In the genomic region with DNA sequence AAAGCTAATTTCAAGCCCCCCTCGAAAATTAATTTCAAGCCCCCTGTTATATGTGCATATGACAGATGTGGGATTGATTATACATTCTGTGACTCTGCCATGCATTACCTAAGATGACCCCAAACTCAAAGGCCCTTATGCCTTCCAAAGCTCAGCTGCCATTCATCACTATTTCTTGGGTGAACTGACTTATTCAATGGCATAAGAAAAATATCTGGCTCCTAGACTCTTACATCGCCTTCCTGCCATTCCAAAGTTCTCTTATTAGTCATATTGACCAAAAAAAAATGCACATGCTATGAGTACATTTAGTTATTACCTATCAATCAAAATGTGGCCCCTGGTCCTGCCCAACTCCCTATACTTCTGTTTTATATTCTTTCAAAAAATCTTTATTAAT, we compare ENCODE assay signal across 1 cellular context.
TF ChIP-seq lines count a peak whose summit lies in the region.

No MANE protein-coding gene starts in this region.

TF ChIP-seq in IMR-90, 13 proteins besides CTCF, POLR2A, EP300 and RAD21 (continued from another document):
- TF ChIP-seq, protein P1, sequence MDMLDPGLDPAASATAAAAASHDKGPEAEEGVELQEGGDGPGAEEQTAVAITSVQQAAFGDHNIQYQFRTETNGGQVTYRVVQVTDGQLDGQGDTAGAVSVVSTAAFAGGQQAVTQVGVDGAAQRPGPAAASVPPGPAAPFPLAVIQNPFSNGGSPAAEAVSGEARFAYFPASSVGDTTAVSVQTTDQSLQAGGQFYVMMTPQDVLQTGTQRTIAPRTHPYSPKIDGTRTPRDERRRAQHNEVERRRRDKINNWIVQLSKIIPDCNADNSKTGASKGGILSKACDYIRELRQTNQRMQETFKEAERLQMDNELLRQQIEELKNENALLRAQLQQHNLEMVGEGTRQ (IDR thresholded peaks at IDR 0.05; ENCODE audit: low read depth, low read length): no peak
- TF ChIP-seq, protein P2, sequence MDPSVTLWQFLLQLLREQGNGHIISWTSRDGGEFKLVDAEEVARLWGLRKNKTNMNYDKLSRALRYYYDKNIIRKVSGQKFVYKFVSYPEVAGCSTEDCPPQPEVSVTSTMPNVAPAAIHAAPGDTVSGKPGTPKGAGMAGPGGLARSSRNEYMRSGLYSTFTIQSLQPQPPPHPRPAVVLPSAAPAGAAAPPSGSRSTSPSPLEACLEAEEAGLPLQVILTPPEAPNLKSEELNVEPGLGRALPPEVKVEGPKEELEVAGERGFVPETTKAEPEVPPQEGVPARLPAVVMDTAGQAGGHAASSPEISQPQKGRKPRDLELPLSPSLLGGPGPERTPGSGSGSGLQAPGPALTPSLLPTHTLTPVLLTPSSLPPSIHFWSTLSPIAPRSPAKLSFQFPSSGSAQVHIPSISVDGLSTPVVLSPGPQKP (IDR thresholded peaks at IDR 0.05; ENCODE audit: borderline replicate concordance, low read depth, low read length): no peak
- TF ChIP-seq MXI1 (IDR thresholded peaks at IDR 0.05; ENCODE audit: borderline replicate concordance, low read depth, low read length): no peak
